Comparison of ENCODE assay signal across 15 cellular contexts in the genomic region with DNA sequence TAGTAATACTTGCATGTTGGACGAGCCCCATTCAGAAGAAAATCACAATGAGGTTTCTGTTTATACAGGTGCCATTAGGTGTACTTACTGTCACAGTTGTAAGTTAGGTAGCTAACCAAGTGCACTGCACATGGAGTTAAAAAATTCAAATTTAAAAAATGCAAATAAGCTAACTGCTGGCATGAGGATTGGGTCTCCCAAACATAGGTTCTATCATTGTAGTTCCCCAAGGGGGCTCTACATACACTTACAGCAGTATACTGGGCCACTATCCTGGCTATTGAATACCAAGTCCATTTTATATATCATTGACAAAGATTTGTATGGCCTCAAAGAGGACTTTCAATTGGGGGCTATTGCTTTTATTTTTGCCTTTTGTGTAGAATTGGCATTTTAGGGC.
A peak's percentile ranks its signal among the peaks of the same experiment; 100 is the strongest.
DNase-seq lines count a peak whose midpoint lies in the region; ATAC-seq and TF ChIP-seq lines count a peak whose summit lies in the region.
"Had no signal": no experiment of that assay in that cellular context is flagged by ENCODE, and none has a peak within 500 bp of the region (broad histone marks: within the 10 kb centered on the region; RNA-seq: fewer than 3 reads in every experiment).

No MANE protein-coding gene starts in this region.

- CTCF ChIA-PET in activated naive CD4-positive, alpha-beta T cell treated with anti-CD3 and anti-CD28 coated beads for 36 hours (lab: Charles Lee), result no interaction called here

- DNase-seq in DND-41, result no peak
- peak; percentile 1 for DNase-seq in NAMALWA (ENCODE audit: low spot score)
- peak; percentile 2 for DNase-seq in OCI-M1 (lab: John Stamatoyannopoulos, UW)
- DNase-seq in NCI-H748 (lab: John Stamatoyannopoulos, UW; ENCODE audit: unreplicated experiment), result no peak
- no peak for DNase-seq in activated naive CD4-positive, alpha-beta T cell treated with anti-CD3 and anti-CD28 coated beads for 36 hours
- DNase-seq: CD8-positive, alpha-beta T cell; COR-L47; GF-D8; HCEC 1CT; HFFc6 had no signal

- no peaks in the 10 kb centered on the region for H3K4me1 Mint-ChIP-seq in activated naive CD4-positive, alpha-beta T cell treated with anti-CD3 and anti-CD28 coated beads for 36 hours (ENCODE audit: low read depth)
- H3K4me1 Mint-ChIP-seq: B cell, CD14-positive monocyte had no signal

- H3K27ac ChIP-seq in BLaER1 (peak overlapping the region; percentile 73; the same call in 1 of the 2 replicates), DND-41 (ENCODE audit: low read length) (peak overlapping the region; percentile 44; the same call in 1 of the 2 replicates)

- H2AFZ ChIP-seq in DND-41 (ENCODE audit: low read depth, low read length), result peak overlapping the region; percentile 31; the same call in 1 of the 2 replicates

- no peaks in the 10 kb centered on the region for H3K79me2 ChIP-seq in DND-41 (ENCODE audit: insufficient read depth, low read length)

- no peaks in the 10 kb centered on the region for H4K20me1 ChIP-seq in BLaER1
- no peaks in the 10 kb centered on the region for H4K20me1 ChIP-seq in DND-41 (ENCODE audit: insufficient read depth, low read length)

- H3K36me3 ChIP-seq in BLaER1 (no peaks in the 10 kb centered on the region), DND-41 (ENCODE audit: insufficient read depth, low read length) (no peaks in the 10 kb centered on the region)

- TF ChIP-seq CTCF in DND-41 (IDR thresholded peaks at IDR 0.05; ENCODE audit: borderline replicate concordance, extremely low read depth, low read length, poor library complexity, severe bottlenecking), result peak; percentile 12

- peaks cover 3% of the 10 kb centered on the region for H3K9me3 Mint-ChIP-seq in activated naive CD4-positive, alpha-beta T cell treated with anti-CD3 and anti-CD28 coated beads for 36 hours
- H3K9me3 Mint-ChIP-seq: CD8-positive, alpha-beta T cell; HFFc6 had no signal

- no peak overlapping the region for H3K4me3 Mint-ChIP-seq in activated naive CD4-positive, alpha-beta T cell treated with anti-CD3 and anti-CD28 coated beads for 36 hours
- H3K4me3 Mint-ChIP-seq: B cell; CD14-positive monocyte; CD8-positive, alpha-beta T cell; HFFc6 had no signal

- intact Hi-C loops in activated naive CD4-positive, alpha-beta T cell treated with anti-CD3 and anti-CD28 coated beads for 36 hours (cut with micrococcal nuclease), result loop anchor here (5.0 kb wide), 1 partner anchor 1333 kb away; no protein-coding TSS in a partner anchor

- H3K27me3 ChIP-seq in BLaER1 (no peaks in the 10 kb centered on the region), DND-41 (ENCODE audit: insufficient read depth, low read length, poor library complexity) (no peaks in the 10 kb centered on the region)

- H3K36me3 Mint-ChIP-seq in activated naive CD4-positive, alpha-beta T cell treated with anti-CD3 and anti-CD28 coated beads for 36 hours (ENCODE audit: low read depth), result no peaks in the 10 kb centered on the region
- H3K36me3 Mint-ChIP-seq: CD14-positive monocyte; CD8-positive, alpha-beta T cell had no signal

- ATAC-seq in DND-41 (ENCODE audit: insufficient read depth, low read depth), result no peak
- ATAC-seq in GM18505 (IDR thresholded peaks at IDR 0.05; ENCODE audit: unreplicated experiment), result no peak
- ATAC-seq: CD8-positive, alpha-beta T cell; HepG2 had no signal

- H3K27me3 Mint-ChIP-seq in activated naive CD4-positive, alpha-beta T cell treated with anti-CD3 and anti-CD28 coated beads for 36 hours (ENCODE audit: low read depth), result no peaks in the 10 kb centered on the region

- H3K27ac Mint-ChIP-seq in activated naive CD4-positive, alpha-beta T cell treated with anti-CD3 and anti-CD28 coated beads for 36 hours, result no peak overlapping the region
- H3K27ac Mint-ChIP-seq: B cell; CD14-positive monocyte; CD8-positive, alpha-beta T cell; HFFc6 had no signal

- H3K4me1 ChIP-seq in BLaER1 (peaks cover 31% of the 10 kb centered on the region), DND-41 (ENCODE audit: insufficient read depth, low read length) (peaks cover 25% of the 10 kb centered on the region)

- H3K9ac ChIP-seq in BLaER1, result no peak overlapping the region
- no peak overlapping the region for H3K9ac ChIP-seq in DND-41 (ENCODE audit: low read depth, low read length)

- no peak for TF ChIP-seq POLR2A in GM18505 (IDR thresholded peaks at IDR 0.05; ENCODE audit: borderline replicate concordance, extremely low read depth, insufficient read depth, insufficient read length)

- no peak overlapping the region for H3K4me3 ChIP-seq in BLaER1
- no peak overlapping the region for H3K4me3 ChIP-seq in DND-41 (ENCODE audit: low read depth in 1 of 2, low read length in 2 of 2)

- H3K4me2 ChIP-seq in BLaER1 (peak overlapping the region; percentile 52), DND-41 (ENCODE audit: insufficient read depth, low read length) (no peak overlapping the region)

- H3K9me3 ChIP-seq in BLaER1 (peaks cover 28% of the 10 kb centered on the region), DND-41 (ENCODE audit: insufficient read depth, low read length, severe bottlenecking) (no peaks in the 10 kb centered on the region)

Comparison
In these comparisons a context has a peak if more than half of its experiments do, and no peak if none do; other contexts are left out.
1. DNase-seq: peak in NAMALWA (single experiment) and OCI-M1 (single experiment); none in DND-41 (single experiment), NCI-H748 (single experiment) and activated naive CD4-positive, alpha-beta T cell treated with anti-CD3 and anti-CD28 coated beads for 36 hours (single experiment).